14 cellular contexts compared by ENCODE assay signal in the genomic region with DNA sequence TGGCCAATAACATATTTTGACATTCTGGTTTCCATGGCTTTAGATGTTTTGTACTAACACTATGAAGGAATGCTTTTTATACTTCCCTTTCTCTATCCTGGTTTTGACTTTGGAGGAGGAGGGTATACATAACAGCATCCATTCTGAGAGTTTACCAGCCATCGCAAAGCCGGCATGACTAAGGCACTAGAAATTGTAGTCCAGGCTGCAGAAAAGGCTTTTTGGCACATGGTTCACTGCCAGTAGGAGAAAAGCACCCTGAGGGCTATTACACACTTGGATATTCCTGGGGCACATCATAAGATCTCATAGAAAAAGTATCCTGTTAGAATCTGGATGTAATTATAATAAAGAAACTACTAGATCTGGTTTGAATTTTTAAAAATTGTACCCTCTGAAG.
DNase-seq lines count a peak whose midpoint lies in the region; ATAC-seq, FAIRE-seq and TF ChIP-seq lines count a peak whose summit lies in the region.
"Had no signal": no experiment of that assay in that cellular context is flagged by ENCODE, and none has a peak within 500 bp of the region (broad histone marks: within the 10 kb centered on the region; RNA-seq: fewer than 3 reads in every experiment).

No MANE protein-coding gene starts in this region.

- DNase-seq in AG10803 (ENCODE audit: low read depth) (peak; percentile 87), GM04503 (ENCODE audit: low read depth) (peak; percentile 77), astrocyte (ENCODE audit: low read depth) (peak; percentile 44), iris pigment epithelial cell (ENCODE audit: low read depth) (peak; percentile 54), right atrium auricular region (ENCODE audit: low spot score) (no peak), Peyer's patch (no peak), ureter (ENCODE audit: low spot score) (no peak)
- DNase-seq: midbrain; MM.1S; psoas muscle; stimulated activated CD4-positive, alpha-beta T cell treated with anti-CD3 and anti-CD28 coated beads, Interleukin-4, amount 100 ng/mL, for 1 hour; T-helper 9 cell had no signal

- H3K4me3 Mint-ChIP-seq in astrocyte (ENCODE audit: unreplicated experiment) = no peak overlapping the region
- H3K4me3 Mint-ChIP-seq: stimulated activated naive CD8-positive, alpha-beta T cell treated with anti-CD3 and anti-CD28 coated beads, Interleukin-15, Interleukin-2, amounts not matched to agents 100 ng/mL and 50 ng/mL, for 24 hours had no signal

- no peaks in the 10 kb centered on the region for H3K27me3 ChIP-seq in astrocyte (ENCODE audit: insufficient read depth, low read length)
- H3K27me3 ChIP-seq in right atrium auricular region = no peaks in the 10 kb centered on the region
- no peaks in the 10 kb centered on the region for H3K27me3 ChIP-seq in Peyer's patch

- TF ChIP-seq POLR2A in Peyer's patch (IDR thresholded peaks at IDR 0.05) = no peak

- peaks cover 17% of the 10 kb centered on the region for H3K4me1 Mint-ChIP-seq in astrocyte (ENCODE audit: low read depth, unreplicated experiment)

- H4K20me1 ChIP-seq in astrocyte (ENCODE audit: insufficient read depth, low read length) = no peaks in the 10 kb centered on the region

- peaks cover 11% of the 10 kb centered on the region for H3K36me3 Mint-ChIP-seq in astrocyte (ENCODE audit: low read depth, unreplicated experiment)

- TF ChIP-seq CTCF in AG10803 (conservative IDR thresholded peaks at IDR 0.05; ENCODE audit: low read length) = no peak
- TF ChIP-seq CTCF in astrocyte (IDR thresholded peaks at IDR 0.05; ENCODE audit: insufficient read depth, low read depth, low read length) = no peak
- no peak for TF ChIP-seq CTCF in right atrium auricular region (IDR thresholded peaks at IDR 0.05)
- no peak for TF ChIP-seq CTCF in Peyer's patch (IDR thresholded peaks at IDR 0.05)

- no peaks in the 10 kb centered on the region for H3K27me3 Mint-ChIP-seq in astrocyte (ENCODE audit: low read depth, unreplicated experiment)
- H3K27me3 Mint-ChIP-seq: stimulated activated naive CD8-positive, alpha-beta T cell treated with anti-CD3 and anti-CD28 coated beads, Interleukin-15, Interleukin-2, amounts not matched to agents 100 ng/mL and 50 ng/mL, for 24 hours had no signal

- H3K36me3 ChIP-seq in astrocyte (ENCODE audit: insufficient read depth, low read length) (peaks cover 20% of the 10 kb centered on the region), right atrium auricular region (peaks cover 47% of the 10 kb centered on the region), Peyer's patch (peaks cover 0 to 35% (median 0%) of the 10 kb centered on the region in 3 donors)

- no peak for ATAC-seq in GM21723 (IDR thresholded peaks at IDR 0.05; ENCODE audit: unreplicated experiment)
- ATAC-seq: psoas muscle had no signal

- no peak overlapping the region for H2AFZ ChIP-seq in astrocyte (ENCODE audit: low read depth, low read length)

- H3K9me3 ChIP-seq in astrocyte (ENCODE audit: insufficient read depth, low read depth, low read length) = no peaks in the 10 kb centered on the region
- no peaks in the 10 kb centered on the region for H3K9me3 ChIP-seq in right atrium auricular region
- H3K9me3 ChIP-seq in Peyer's patch = no peaks in the 10 kb centered on the region
- H3K9me3 ChIP-seq: psoas muscle had no signal

- H3K4me3 ChIP-seq in AG10803 (ENCODE audit: low read length) (no peak overlapping the region), astrocyte (ENCODE audit: insufficient read depth, low read depth, low read length) (no peak overlapping the region), right atrium auricular region (no peak overlapping the region), Peyer's patch (no peak overlapping the region)
- H3K4me3 ChIP-seq: psoas muscle had no signal

- H3K9ac ChIP-seq in astrocyte (ENCODE audit: low read length) = no peak overlapping the region

- no peaks in the 10 kb centered on the region for H3K79me2 ChIP-seq in astrocyte (ENCODE audit: insufficient read depth, low read length)

- H3K27ac Mint-ChIP-seq in astrocyte (ENCODE audit: unreplicated experiment) = no peak overlapping the region
- H3K27ac Mint-ChIP-seq: stimulated activated naive CD8-positive, alpha-beta T cell treated with anti-CD3 and anti-CD28 coated beads, Interleukin-15, Interleukin-2, amounts not matched to agents 100 ng/mL and 50 ng/mL, for 24 hours had no signal

- no peak overlapping the region for H3K27ac ChIP-seq in astrocyte (ENCODE audit: low read depth, low read length)
- H3K27ac ChIP-seq in right atrium auricular region = no peak overlapping the region
- no peak overlapping the region for H3K27ac ChIP-seq in Peyer's patch
- H3K27ac ChIP-seq: psoas muscle had no signal

- no peak overlapping the region for H3K4me2 ChIP-seq in astrocyte (ENCODE audit: low read length)

- no peaks in the 10 kb centered on the region for H3K9me3 Mint-ChIP-seq in astrocyte (ENCODE audit: unreplicated experiment)
- H3K9me3 Mint-ChIP-seq: stimulated activated naive CD8-positive, alpha-beta T cell treated with anti-CD3 and anti-CD28 coated beads, Interleukin-15, Interleukin-2, amounts not matched to agents 100 ng/mL and 50 ng/mL, for 24 hours had no signal

- FAIRE-seq in astrocyte (lab: Jason Lieb, UNC) = peak; percentile 54

- no peaks in the 10 kb centered on the region for H3K4me1 ChIP-seq in astrocyte (ENCODE audit: insufficient read depth, low read length)
- no peaks in the 10 kb centered on the region for H3K4me1 ChIP-seq in right atrium auricular region
- H3K4me1 ChIP-seq in Peyer's patch = no peaks in the 10 kb centered on the region

Comparison
In these comparisons a context has a peak if more than half of its experiments do, and no peak if none do; other contexts are left out.
1. DNase-seq: peak in AG10803 (single experiment), GM04503 (single experiment), astrocyte (single experiment) and iris pigment epithelial cell (single experiment); none in right atrium auricular region (single experiment), Peyer's patch (0 of 3) and ureter (single experiment).